ENCODE assay signal across 18 cellular contexts in the genomic region with DNA sequence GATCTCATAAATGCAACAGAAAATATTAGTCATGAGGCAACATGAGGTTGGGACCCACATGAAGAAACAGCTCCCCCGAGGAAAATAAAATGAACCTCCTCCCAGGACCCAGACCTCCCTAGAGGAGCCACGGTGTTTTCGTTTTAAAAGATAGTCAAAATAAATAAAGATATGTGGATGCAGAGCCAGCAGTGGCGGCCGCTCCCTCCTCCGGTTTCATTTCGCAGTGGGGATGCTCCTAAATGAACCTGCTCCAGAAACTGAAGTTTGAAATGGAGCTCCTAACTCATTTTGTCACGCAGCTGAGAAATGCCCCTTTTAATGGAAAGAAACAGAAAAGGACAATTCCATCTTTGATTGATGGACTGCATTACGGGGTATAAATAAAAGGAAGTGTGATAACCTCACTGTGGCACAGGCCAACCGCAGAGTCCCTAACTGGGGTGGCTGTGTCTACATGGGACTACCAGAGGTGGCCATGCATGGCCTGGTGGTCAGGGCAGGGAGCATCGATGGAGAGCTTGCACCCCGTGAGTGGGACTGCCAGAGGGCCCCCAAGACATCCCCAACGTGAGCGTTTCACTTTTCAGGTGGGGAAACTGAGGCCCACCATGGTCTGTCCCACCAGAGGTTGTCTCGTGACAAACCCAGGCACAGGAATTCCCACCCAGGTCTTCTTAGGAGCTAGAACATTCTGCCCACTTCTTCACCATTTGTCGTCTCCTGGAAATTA.
DNase-seq lines count a peak whose midpoint lies in the region; ATAC-seq, FAIRE-seq and TF ChIP-seq lines count a peak whose summit lies in the region.
"Had no signal": no experiment of that assay in that cellular context is flagged by ENCODE, and none has a peak within 500 bp of the region (broad histone marks: within the 10 kb centered on the region; RNA-seq: fewer than 3 reads in every experiment).

No MANE protein-coding gene starts in this region.

- H3K36me3 ChIP-seq in astrocyte (ENCODE audit: insufficient read depth, low read length): no peaks in the 10 kb centered on the region
- no peaks in the 10 kb centered on the region for H3K36me3 ChIP-seq in stomach

- H3K4me3 ChIP-seq in astrocyte (ENCODE audit: insufficient read depth, low read depth, low read length) (no peak overlapping the region), stomach (no peak overlapping the region)

- H4K20me1 ChIP-seq in astrocyte (ENCODE audit: insufficient read depth, low read length): no peaks in the 10 kb centered on the region

- no peak for ATAC-seq in left lobe of liver

- TF ChIP-seq EP300 in stomach (IDR thresholded peaks at IDR 0.05): no peak

- TF ChIP-seq CTCF in astrocyte (IDR thresholded peaks at IDR 0.05; ENCODE audit: insufficient read depth, low read depth, low read length) (no peak), stomach (IDR thresholded peaks at IDR 0.05) (no peak)

- H3K27ac Mint-ChIP-seq in astrocyte (ENCODE audit: unreplicated experiment): no peak overlapping the region
- H3K27ac Mint-ChIP-seq: CD4-positive, alpha-beta memory T cell had no signal

- no peak overlapping the region for H2AFZ ChIP-seq in astrocyte (ENCODE audit: low read depth, low read length)

- H3K4me1 ChIP-seq in astrocyte (ENCODE audit: insufficient read depth, low read length) (peaks cover 6% of the 10 kb centered on the region), stomach (no peaks in the 10 kb centered on the region)

- peaks cover 3% of the 10 kb centered on the region for H3K9me3 Mint-ChIP-seq in astrocyte (ENCODE audit: unreplicated experiment)

- H3K9ac ChIP-seq in astrocyte (ENCODE audit: low read length): no peak overlapping the region

- no peak for FAIRE-seq in astrocyte (lab: Jason Lieb, UNC)
- FAIRE-seq: G401.6 had no signal

- H3K27me3 ChIP-seq in astrocyte (ENCODE audit: insufficient read depth, low read length) (no peaks in the 10 kb centered on the region), stomach (peaks cover 0 to 48% (median 0%) of the 10 kb centered on the region in 3 donors)

- no peak for TF ChIP-seq POLR2A in stomach (IDR thresholded peaks at IDR 0.05)
- TF ChIP-seq POLR2A in erythroblast (IDR thresholded peaks at IDR 0.05; ENCODE audit: low read length): no peak

- WGBS in stomach, 5 donors: 59 to 70% (median 62%) methylated on average over 16 of the region's 16 CpGs

- peak; percentile 11 for DNase-seq in activated CD8-positive, alpha-beta memory T cell treated with anti-CD3 and anti-CD28 coated beads for 24 hours
- DNase-seq in activated CD8-positive, alpha-beta memory T cell treated with anti-CD3 and anti-CD28 coated beads, Interleukin-2, amount 50 U/mL, for 4 hours: no peak
- no peak for DNase-seq in astrocyte (ENCODE audit: low read depth)
- DNase-seq in left lobe of liver (ENCODE audit: low spot score): peak; percentile 12
- peak; percentile 7 for DNase-seq in stomach
- DNase-seq in erythroblast (lab: John Stamatoyannopoulos, UW): no peak
- DNase-seq in AG08396 (ENCODE audit: low spot score): no peak
- no peak for DNase-seq in stimulated activated naive CD4-positive, alpha-beta T cell treated with Interleukin-2 at 50 U/mL for 16 hours (lab: John Stamatoyannopoulos, UW)
- DNase-seq: 8988T; CD4-positive, alpha-beta memory T cell; DMS79 treated with DMSO at 0.1 percent for 48 hours; HCEC 1CT; NCI-H1417 treated with DMSO at 0.1 percent for 48 hours; NCI-H2029 treated with DMSO at 0.1 percent for 48 hours; NCI-H2171 treated with DMSO at 0.1 percent for 48 hours; NCI-H510A; NCI-H774 had no signal

- no peak overlapping the region for H3K4me2 ChIP-seq in astrocyte (ENCODE audit: low read length)

- peaks cover 10% of the 10 kb centered on the region for H3K4me1 Mint-ChIP-seq in astrocyte (ENCODE audit: low read depth, unreplicated experiment)
- H3K4me1 Mint-ChIP-seq: CD4-positive, alpha-beta memory T cell had no signal

- H3K79me2 ChIP-seq in astrocyte (ENCODE audit: insufficient read depth, low read length): no peaks in the 10 kb centered on the region

- H3K36me3 Mint-ChIP-seq in astrocyte (ENCODE audit: low read depth, unreplicated experiment): peaks cover under 1% of the 10 kb centered on the region
- H3K36me3 Mint-ChIP-seq: CD4-positive, alpha-beta memory T cell had no signal

- peaks cover 12% of the 10 kb centered on the region for H3K27me3 Mint-ChIP-seq in astrocyte (ENCODE audit: low read depth, unreplicated experiment)

- intact Hi-C loops in stomach (cut with DNase I; ENCODE audit: low total_unique reads): no loop called here

- peaks cover 10% of the 10 kb centered on the region for H3K9me3 ChIP-seq in astrocyte (ENCODE audit: insufficient read depth, low read depth, low read length)
- H3K9me3 ChIP-seq in stomach: no peaks in the 10 kb centered on the region

- H3K27ac ChIP-seq in astrocyte (ENCODE audit: low read depth, low read length) (peak overlapping the region; percentile 36), stomach (no peak overlapping the region)

- no peak overlapping the region for H3K4me3 Mint-ChIP-seq in astrocyte (ENCODE audit: unreplicated experiment)
- H3K4me3 Mint-ChIP-seq: CD4-positive, alpha-beta memory T cell had no signal

Comparison
In these comparisons a context has a peak if more than half of its experiments do, and no peak if none do; other contexts are left out.
1. DNase-seq: peak in activated CD8-positive, alpha-beta memory T cell treated with anti-CD3 and anti-CD28 coated beads for 24 hours (single experiment), left lobe of liver (single experiment) and stomach (single experiment); none in activated CD8-positive, alpha-beta memory T cell treated with anti-CD3 and anti-CD28 coated beads, Interleukin-2, amount 50 U/mL, for 4 hours (single experiment), astrocyte (single experiment), erythroblast (0 of 2), AG08396 (single experiment) and stimulated activated naive CD4-positive, alpha-beta T cell treated with Interleukin-2 at 50 U/mL for 16 hours (single experiment).